In genomic region chr12:112418596-112419268, GRCh38 we compare ENCODE assay signal across 8 cellular contexts. TPM values are rescaled to one million over a fixed set of nuclear protein-coding genes. Genes with fewer than 3 reads are reported as not detected.
DNase-seq lines count a peak whose midpoint lies in the region; ATAC-seq and TF ChIP-seq lines count a peak whose summit lies in the region.

Gene PTPN11, plus strand, starts transcription at chr12:112418947. Its CDS starts 165 bp downstream, at chr12:112419112.

- H3K9me3 ChIP-seq in ascending aorta, result no peaks in the 10 kb centered on the region

- DNase-seq in GM13977 (ENCODE audit: low spot score), result peak; percentile 87
- peak; percentile 85 to 92 (median 91) for DNase-seq in NCI-H1417 (lab: John Stamatoyannopoulos, UW)
- DNase-seq in T-helper 22 cell (ENCODE audit: low read depth), result peak; percentile 78
- DNase-seq in ascending aorta (ENCODE audit: low spot score in 2 of 2), result peak; percentile 53 to 93
- peak; percentile 85 for DNase-seq in hepatic stellate cell (ENCODE audit: low spot score)
- peak; percentile 96 for DNase-seq in retina

- peak; percentile 55 for TF ChIP-seq CTCF in GM13977 (IDR thresholded peaks at IDR 0.05; ENCODE audit: extremely low read depth, insufficient read depth, missing control alignments)
- TF ChIP-seq CTCF in ascending aorta (IDR thresholded peaks at IDR 0.05), result peak in 1 of 3 experiments; percentile 29

- ATAC-seq in HG02759 (IDR thresholded peaks at IDR 0.05; ENCODE audit: unreplicated experiment), result peak; percentile 82
- no peak for ATAC-seq in GM18870 (IDR thresholded peaks at IDR 0.05; ENCODE audit: unreplicated experiment)

- in situ Hi-C loops in GM13977 (cut with MboI; ENCODE audit: low pct_unique_long_range_greater_than_20kb, low sequenced_read_pairs, unreplicated experiment), result no loop called here

- peak within 1 kb of the TSS; percentile 84 to 95 for H3K4me3 ChIP-seq in ascending aorta

- H3K27ac ChIP-seq in ascending aorta, result peak within 1 kb of the TSS; percentile 98 to 99

- intact Hi-C loops in ascending aorta (cut with DNase I), result loop anchor here (1.0 to 5.0 kb wide), 2 partner anchors 9 to 291 kb away; partner anchors contain the start of genes RPL6 and TRAFD1

- H3K36me3 ChIP-seq in ascending aorta, result no peaks in the 10 kb centered on the region

- no peaks in the 10 kb centered on the region for H3K27me3 ChIP-seq in ascending aorta

- peaks cover 7 to 39% of the 10 kb centered on the region in 2 donors for H3K4me1 ChIP-seq in ascending aorta

RNA-seq across cellular contexts. Expression of gene PTPN11, which starts in this region (rescaled TPM):
- total RNA-seq in ascending aorta, result 70.2 TPM
